ENCODE assay signal across 1 cellular context in genomic region chr20:45630366-45630765, GRCh38.
TF ChIP-seq lines count a peak whose summit lies in the region.

No MANE protein-coding gene starts in this region.

TF ChIP-seq in SK-N-SH, 30 proteins besides CTCF, POLR2A, EP300 and RAD21:
- TF ChIP-seq GATA2 (CRISPR knock-in tag; IDR thresholded peaks at IDR 0.05) (no peak), YY1 (IDR thresholded peaks at IDR 0.05; ENCODE audit: low read depth) (no peak)
- TF ChIP-seq, protein P1, sequence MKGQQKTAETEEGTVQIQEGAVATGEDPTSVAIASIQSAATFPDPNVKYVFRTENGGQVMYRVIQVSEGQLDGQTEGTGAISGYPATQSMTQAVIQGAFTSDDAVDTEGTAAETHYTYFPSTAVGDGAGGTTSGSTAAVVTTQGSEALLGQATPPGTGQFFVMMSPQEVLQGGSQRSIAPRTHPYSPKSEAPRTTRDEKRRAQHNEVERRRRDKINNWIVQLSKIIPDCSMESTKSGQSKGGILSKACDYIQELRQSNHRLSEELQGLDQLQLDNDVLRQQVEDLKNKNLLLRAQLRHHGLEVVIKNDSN (IDR thresholded peaks at IDR 0.05; ENCODE audit: borderline replicate concordance, low read depth): no peak
